ENCODE assay signal across 4 cellular contexts in the genomic region with DNA sequence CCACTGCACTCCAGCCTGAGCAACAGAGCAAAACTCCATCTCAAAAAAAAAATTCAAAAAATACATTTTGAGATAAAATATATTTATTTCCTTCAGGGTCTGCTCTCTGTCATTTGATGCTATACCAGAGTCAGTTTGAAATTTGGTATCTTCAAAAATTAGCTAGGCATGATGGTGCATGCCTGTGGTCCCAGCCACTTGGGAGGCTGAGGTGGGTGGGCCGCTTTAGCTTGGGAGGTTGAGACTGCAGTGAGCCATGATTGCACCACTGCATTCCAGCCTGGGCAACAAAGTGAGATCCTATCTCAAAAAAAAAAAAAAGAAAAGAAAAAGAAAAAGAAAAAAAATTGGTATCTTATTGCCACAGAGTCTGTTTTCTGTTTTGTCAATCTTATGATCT.
DNase-seq lines count a peak whose midpoint lies in the region; TF ChIP-seq lines count a peak whose summit lies in the region.
"Not testable (repeated sequence)": the region's sequence is repeated elsewhere in the genome, so short reads cannot be mapped to it uniquely, and the experiment has no call there.

No MANE protein-coding gene starts in this region.

- not testable (repeated sequence) for H3K4me3 Mint-ChIP-seq in nephron progenitor cell

- H3K4me1 Mint-ChIP-seq in nephron progenitor cell: not testable (repeated sequence)

- not testable (repeated sequence) for TF ChIP-seq CTCF in AG10803 (conservative IDR thresholded peaks at IDR 0.05; ENCODE audit: low read length); nephron progenitor cell (IDR thresholded peaks at IDR 0.05)

- DNase-seq in AG10803 (ENCODE audit: low read depth): peak; percentile 11
- peak; percentile 68 for DNase-seq in adipocyte (ENCODE audit: low read depth)
- peak; percentile 55 for DNase-seq in dedifferentiated amniotic fluid mesenchymal stem cell (ENCODE audit: extremely low spot score)
- DNase-seq in nephron progenitor cell: not testable (repeated sequence)

- H3K4me1 ChIP-seq in adipocyte (ENCODE audit: control insufficient read depth, insufficient read depth, low read length): not testable (repeated sequence)

- not testable (repeated sequence) for H3K36me3 ChIP-seq in adipocyte (ENCODE audit: control insufficient read depth, insufficient read depth, low read length, severe bottlenecking)

- peaks cover 31% of the 10 kb centered on the region for H3K9me3 ChIP-seq in adipocyte (ENCODE audit: control insufficient read depth, low read length)

- peaks cover 26% of the 10 kb centered on the region for H3K36me3 Mint-ChIP-seq in nephron progenitor cell (ENCODE audit: low read depth)

- not testable (repeated sequence) for H3K27me3 ChIP-seq in adipocyte (replicated peaks; ENCODE audit: control insufficient read depth, insufficient read depth, low read length)

- peak overlapping the region; percentile 11 for H3K27ac Mint-ChIP-seq in nephron progenitor cell

- H3K9me3 Mint-ChIP-seq in nephron progenitor cell: peaks cover 80% of the 10 kb centered on the region

- H3K27me3 Mint-ChIP-seq in nephron progenitor cell (ENCODE audit: low read depth, poor library complexity): not testable (repeated sequence)

- not testable (repeated sequence) for H3K9ac ChIP-seq in adipocyte (ENCODE audit: low read length)

- not testable (repeated sequence) for H3K4me3 ChIP-seq in AG10803 (ENCODE audit: low read length); adipocyte (ENCODE audit: low read length)
